Comparison of ENCODE assay signal across 8 cellular contexts in genomic region chr16:58001781-58002410, GRCh38. TPM values are rescaled to one million over a fixed set of nuclear protein-coding genes. Genes with fewer than 3 reads are reported as not detected.
DNase-seq lines count a peak whose midpoint lies in the region; ATAC-seq, FAIRE-seq and TF ChIP-seq lines count a peak whose summit lies in the region.

No MANE protein-coding gene starts in this region.

- no peaks in the 10 kb centered on the region for H3K9me3 ChIP-seq in ES-I3 (ENCODE audit: control insufficient read depth, insufficient read depth, low read length)
- no peaks in the 10 kb centered on the region for H3K9me3 ChIP-seq in Panc1 (ENCODE audit: control insufficient read depth, insufficient read depth, low read depth, low read length)
- no peaks in the 10 kb centered on the region for H3K9me3 ChIP-seq in esophagus (ENCODE audit: control insufficient read depth in 2 of 2, insufficient read depth in 1 of 2, low read depth in 1 of 2, low read length in 1 of 2)
- no peaks in the 10 kb centered on the region for H3K9me3 ChIP-seq in pancreas

- in situ Hi-C loops in Panc1 (cut with HindIII; ENCODE audit: low pct_unique_long_range_greater_than_20kb, low sequenced_read_pairs), result loop anchor here (25.0 kb wide), 1 partner anchor 110 kb away; no protein-coding TSS in a partner anchor

- CTCF ChIA-PET in Panc1 (lab: Charles Lee), result no interaction called here

- H3K27ac ChIP-seq in Panc1 (ENCODE audit: low read length) (peak overlapping the region; percentile 66), esophagus (ENCODE audit: low read depth in 2 of 2, low read length in 1 of 2) (peak overlapping the region in 1 of 2 donors; percentile 92), pancreas (no peak overlapping the region)

- WGBS in esophagus, 2 donors, result 28 to 31% methylated on average over 10 of the region's 10 CpGs
- WGBS in pancreas, 2 donors, result 31 to 34% methylated on average over 9 to 10 of the region's 10 CpGs

- BruUV-seq in Panc1 (replicated peaks; lab: Mats Ljungman, UMichigan), result no TSS peak

- DNase-seq in Panc1 (ENCODE audit: low read depth, low spot score) (no peak), pancreas (peak in 1 of 6 donors; percentile 5), NCI-H345 (lab: John Stamatoyannopoulos, UW) (no peak), DMS 273 treated with DMSO at 0.1 percent for 48 hours (lab: John Stamatoyannopoulos, UW) (no peak), NCI-H69 (lab: John Stamatoyannopoulos, UW) (no peak)

- POLR2A ChIA-PET in Panc1 (lab: Charles Lee), result interaction anchor here (0.6 kb wide), 1 partner anchor 187 kb away, joined by 5 read pairs; no protein-coding TSS in a partner anchor

- H3K27me3 ChIP-seq in Panc1 (ENCODE audit: control insufficient read depth, insufficient read depth, low read length), result no peaks in the 10 kb centered on the region
- no peaks in the 10 kb centered on the region for H3K27me3 ChIP-seq in esophagus (ENCODE audit: control insufficient read depth in 1 of 2, insufficient read depth in 2 of 2, low read length in 2 of 2)
- H3K27me3 ChIP-seq in pancreas, result no peaks in the 10 kb centered on the region

- intact Hi-C loops in Panc1 (cut with micrococcal nuclease; ENCODE audit: unreplicated experiment), result loop anchor here (10.0 kb wide), 1 partner anchor 247 kb away; no protein-coding TSS in a partner anchor
- intact Hi-C loops in pancreas (cut with DNase I), result loop anchor here in 1 of 3 donors (5.0 kb wide), 1 partner anchor 100 kb away; no protein-coding TSS in a partner anchor

- H3K36me3 ChIP-seq in ES-I3 (ENCODE audit: insufficient read depth, low read length) (no peaks in the 10 kb centered on the region), Panc1 (ENCODE audit: control insufficient read depth, insufficient read depth, low read length) (no peaks in the 10 kb centered on the region), esophagus (ENCODE audit: control insufficient read depth in 2 of 2, insufficient read depth in 2 of 2, low read length in 1 of 2) (peaks cover 10 to 13% of the 10 kb centered on the region in 2 donors), pancreas (peaks cover 4 to 14% (median 7%) of the 10 kb centered on the region in 3 donors)

- H3K4me3 ChIP-seq in Panc1 (ENCODE audit: low read depth in 2 of 2, low read length in 2 of 2) (peak overlapping the region; percentile 69 to 71), esophagus (ENCODE audit: low read depth in 1 of 2, low read length in 2 of 2) (peak overlapping the region; percentile 56 to 85), pancreas (peak overlapping the region; percentile 66 to 83 (median 73))

- H3K4me1 ChIP-seq in ES-I3 (ENCODE audit: insufficient read depth, low read length), result peaks cover 18% of the 10 kb centered on the region; the same call in 1 of the 2 replicates
- peaks cover 11% of the 10 kb centered on the region for H3K4me1 ChIP-seq in Panc1 (ENCODE audit: control insufficient read depth, insufficient read depth, low read length)
- H3K4me1 ChIP-seq in esophagus (ENCODE audit: control insufficient read depth in 2 of 2, insufficient read depth in 2 of 2, low read length in 1 of 2), result peaks cover 2 to 15% of the 10 kb centered on the region in 2 donors
- peaks cover 4 to 15% (median 5%) of the 10 kb centered on the region in 3 donors for H3K4me1 ChIP-seq in pancreas

- FAIRE-seq in pancreas (lab: Jason Lieb, UNC), result no peak

- TF ChIP-seq CTCF in Panc1 (IDR thresholded peaks at IDR 0.05) (no peak), pancreas (IDR thresholded peaks at IDR 0.05) (no peak)

- H3K9ac ChIP-seq in ES-I3 (ENCODE audit: low read depth, low read length), result peak overlapping the region; percentile 67; the same call in 1 of the 2 replicates

- ATAC-seq in Panc1, result no peak
- ATAC-seq in pancreas, result no peak
- no peak for ATAC-seq in HG03280 (IDR thresholded peaks at IDR 0.05; ENCODE audit: unreplicated experiment)

RNA-seq across cellular contexts. Expression of gene USB1, which starts 0.7 kb away (rescaled TPM):
- total RNA-seq in Panc1 (2021; ENCODE audit: unreplicated experiment) (58.2 TPM), pancreas (10 to 100 TPM; 13.5 to 23.6 (median 17.7) TPM)
- 63.6 TPM for polyA plus RNA-seq in Panc1 (2012; ENCODE audit: insufficient read length)
- polyA plus RNA-seq in esophagus (10 to 100 TPM in 1 of 2 donors, 1 to 10 TPM in 1; 8.5 to 15.8 TPM), pancreas (10 to 100 TPM; 16.5 to 19.3 TPM)

RNA-seq across cellular contexts. Expression of gene ZNF319, which starts 1.4 kb away (rescaled TPM):
- 6.5 TPM for total RNA-seq in Panc1 (2021; ENCODE audit: unreplicated experiment)
- 7.0 TPM for polyA plus RNA-seq in Panc1 (2012; ENCODE audit: insufficient read length)
- 1 to 10 TPM; 2.5 to 3.7 TPM for polyA plus RNA-seq in esophagus
- total RNA-seq in pancreas, result 1 to 10 TPM; 3.5 to 7.0 (median 4.9) TPM
- polyA plus RNA-seq in pancreas, result 1 to 10 TPM; 3.9 to 4.0 TPM

RNA-seq across cellular contexts. Expression of gene MMP15, which starts 23.7 kb away (rescaled TPM):
- total RNA-seq in Panc1 (2021; ENCODE audit: unreplicated experiment) (10.9 TPM), pancreas (10 to 100 TPM; 11.2 to 30.2 (median 17.7) TPM)
- polyA plus RNA-seq in Panc1 (2012; ENCODE audit: insufficient read length), result 14.9 TPM
- polyA plus RNA-seq in esophagus (1 to 10 TPM; 2.5 to 2.7 TPM), pancreas (10 to 100 TPM; 22.3 to 24.0 TPM)

RNA-seq across cellular contexts. Expression of gene CNGB1, which starts 31.0 kb away (rescaled TPM):
- total RNA-seq in Panc1 (2021; ENCODE audit: unreplicated experiment) (not detected), pancreas (under 1 TPM in 3 of 6 donors, not detected in 3; 0.03 to 0.43 (median 0.16) TPM)
- not detected for polyA plus RNA-seq in Panc1 (2012; ENCODE audit: insufficient read length)
- polyA plus RNA-seq in esophagus (under 1 TPM; 0.04 to 0.06 TPM), pancreas (under 1 TPM; 0.04 to 0.05 TPM)
